In the genomic region with DNA sequence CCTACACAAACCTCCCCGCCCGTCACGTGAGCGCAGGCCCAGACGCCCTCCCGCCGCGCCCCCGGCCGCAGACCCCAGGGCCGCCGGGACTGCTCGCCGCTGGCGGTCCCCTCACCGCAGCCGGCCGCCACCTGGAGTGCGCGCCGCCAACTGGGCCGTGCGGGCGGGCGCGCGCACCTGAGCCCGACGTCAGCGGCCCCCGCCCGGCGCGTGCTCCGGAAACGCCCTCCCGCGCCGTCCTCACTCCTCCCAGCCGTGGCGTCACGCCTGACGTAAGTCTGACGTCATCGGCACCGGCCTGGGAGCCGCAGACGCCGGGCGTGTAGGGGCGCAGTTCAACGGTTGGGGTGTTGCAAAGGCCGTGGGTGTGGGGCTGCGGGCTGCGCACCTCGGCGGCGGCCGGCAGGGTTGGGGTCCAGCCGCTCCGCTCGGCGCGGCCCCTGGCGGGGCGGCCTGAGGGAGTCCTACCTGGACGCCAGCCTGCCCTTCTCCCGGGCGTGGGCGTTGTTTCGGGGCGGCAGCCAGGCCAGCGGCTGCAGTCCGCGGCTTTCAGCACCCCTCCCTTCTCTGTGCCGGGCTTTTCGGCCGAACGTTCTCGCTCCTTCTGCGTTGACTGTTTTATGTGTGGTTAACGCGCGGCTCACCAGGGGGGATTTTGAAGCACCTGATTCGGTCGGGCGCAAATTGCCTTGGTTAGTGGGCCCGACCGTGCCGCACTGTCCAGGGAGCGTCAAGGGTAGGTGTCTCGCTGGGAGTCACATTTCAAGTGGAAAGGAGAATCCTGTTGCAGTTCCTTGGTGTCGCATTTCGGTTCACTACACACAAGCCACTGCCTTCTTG, we compare ENCODE assay signal across 8 cellular contexts. TPM values are rescaled to one million over a fixed set of nuclear protein-coding genes. Genes with fewer than 3 reads are reported as not detected.
DNase-seq lines count a peak whose midpoint lies in the region; ATAC-seq and TF ChIP-seq lines count a peak whose summit lies in the region.

JOSD1 (minus strand) TSS at position 155 of the 840 bp plus-strand sequence. CDS start 956 bp downstream, outside the sequence.

- WGBS in smooth muscle cell (ENCODE audit: low lambda C conversion rate), result under 1% methylated on average over 80 of the region's 94 CpGs

- H3K4me3 ChIP-seq in cardiac fibroblast (replicated peaks in 1 of 2; ENCODE audit: low read depth in 2 of 2, low read length in 2 of 2) (peak within 1 kb of the TSS; percentile 65 to 80), smooth muscle cell (peak within 1 kb of the TSS; percentile 96)

- ATAC-seq in HG03135 (IDR thresholded peaks at IDR 0.05; ENCODE audit: unreplicated experiment), result peak; percentile 37

- TF ChIP-seq CTCF in cardiac fibroblast (IDR thresholded peaks at IDR 0.05; ENCODE audit: low read depth, low read length) (no peak), smooth muscle cell (IDR thresholded peaks at IDR 0.05; ENCODE audit: borderline replicate concordance, insufficient read depth, poor library complexity, severe bottlenecking) (no peak)

- H4K20me1 ChIP-seq in smooth muscle cell (ENCODE audit: low read depth), result peaks cover 38% of the 10 kb centered on the region

- peaks cover 44% of the 10 kb centered on the region for H3K79me2 ChIP-seq in smooth muscle cell (ENCODE audit: low read depth)

- peak within 1 kb of the TSS; percentile 98 for H3K9ac ChIP-seq in smooth muscle cell (ENCODE audit: low read depth)

- H3K27me3 ChIP-seq in smooth muscle cell (ENCODE audit: low read depth), result no peaks in the 10 kb centered on the region

- peak within 1 kb of the TSS; percentile 80 for H2AFZ ChIP-seq in smooth muscle cell (ENCODE audit: low read depth)

- peak; percentile 71 for TF ChIP-seq POLR2A in GM18526 (IDR thresholded peaks at IDR 0.05; ENCODE audit: extremely low read depth, insufficient read length)

- peak within 1 kb of the TSS; percentile 88 for H3K4me2 ChIP-seq in smooth muscle cell

- H3K9me3 ChIP-seq in smooth muscle cell (replicated peaks; ENCODE audit: low read depth), result no peaks in the 10 kb centered on the region

- H3K4me1 ChIP-seq in smooth muscle cell (ENCODE audit: low read depth), result peaks cover 37% of the 10 kb centered on the region

- no peaks in the 10 kb centered on the region for H3K36me3 ChIP-seq in smooth muscle cell (ENCODE audit: low read depth)

- peak; percentile 70 for DNase-seq in 8988T
- DNase-seq in NCI-H226, result peak; percentile 84
- peak; percentile 89 to 97 (median 93) for DNase-seq in activated CD4-positive, CD25-positive, alpha-beta regulatory T cell (lab: John Stamatoyannopoulos, UW)
- peak; percentile 93 to 98 for DNase-seq in cardiac fibroblast (ENCODE audit: low read depth in 2 of 2)
- DNase-seq in iPS-NIHi7 (ENCODE audit: extremely low spot score), result peak; percentile 92
- DNase-seq in smooth muscle cell (lab: John Stamatoyannopoulos, UW; ENCODE audit: unreplicated experiment), result peak; percentile 84

- H3K27ac ChIP-seq in smooth muscle cell (ENCODE audit: low read depth), result peak within 1 kb of the TSS; percentile 94

- H3F3A ChIP-seq in smooth muscle cell (ENCODE audit: low read depth), result peaks cover 3% of the 10 kb centered on the region

RNA-seq across cellular contexts. Expression of gene JOSD1, which starts in this region (rescaled TPM):
- total RNA-seq in smooth muscle cell, result 38.9 and 41.1 TPM in 2 replicates
- 6.2 and 12.5 TPM in 2 replicates for polyA plus RNA-seq in smooth muscle cell

Comparison
In these comparisons a context has a peak if more than half of its experiments do, and no peak if none do; other contexts are left out.
1. Peak in every context shown above with its lines: DNase-seq, ATAC-seq, H3K4me3 ChIP-seq and H3K27ac ChIP-seq.